ENCODE assay signal across 18 cellular contexts in the genomic region with DNA sequence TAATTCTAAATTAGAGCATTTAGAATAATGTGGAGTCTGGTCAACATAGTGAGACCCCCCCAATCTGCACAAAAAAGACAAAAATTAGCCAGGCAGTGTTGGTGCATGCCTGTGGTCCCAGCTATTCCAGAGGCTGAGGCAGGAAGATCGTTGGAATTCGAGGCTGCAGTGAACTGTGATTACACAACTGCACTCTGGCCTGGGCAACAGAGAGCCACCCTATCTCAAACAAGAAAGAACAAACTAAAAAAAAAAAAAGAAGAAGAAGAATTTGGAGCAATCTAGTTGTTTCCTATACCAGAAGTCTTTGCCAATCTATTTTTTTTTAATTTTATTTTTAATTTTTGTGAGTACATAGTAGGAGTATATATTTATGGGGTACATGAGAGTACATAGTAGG. TPM values are rescaled to one million over a fixed set of nuclear protein-coding genes. Genes with fewer than 3 reads are reported as not detected.
DNase-seq lines count a peak whose midpoint lies in the region; ATAC-seq and TF ChIP-seq lines count a peak whose summit lies in the region.
"Had no signal": no experiment of that assay in that cellular context is flagged by ENCODE, and none has a peak within 500 bp of the region (broad histone marks: within the 10 kb centered on the region; RNA-seq: fewer than 3 reads in every experiment).

No MANE protein-coding gene starts in this region.

- H3K4me1 ChIP-seq in osteoblast (ENCODE audit: insufficient read depth, low read length) (peaks cover 26% of the 10 kb centered on the region), prostate gland (replicated peaks) (no peaks in the 10 kb centered on the region), sigmoid colon (peaks cover 0 to 17% (median 12%) of the 10 kb centered on the region in 4 donors)

- H3K27ac ChIP-seq in osteoblast (ENCODE audit: low read depth, low read length), result no peak overlapping the region
- no peak overlapping the region for H3K27ac ChIP-seq in prostate gland
- no peak overlapping the region for H3K27ac ChIP-seq in substantia nigra (ENCODE audit: low read depth, low read length, poor library complexity, severe bottlenecking)
- H3K27ac ChIP-seq in sigmoid colon, result no peak overlapping the region
- H3K27ac ChIP-seq: Peyer's patch had no signal

- H4K20me1 ChIP-seq in osteoblast (ENCODE audit: insufficient read depth, low read length), result no peaks in the 10 kb centered on the region

- no peak for TF ChIP-seq EP300 in sigmoid colon (IDR thresholded peaks at IDR 0.05)

- H3K79me2 ChIP-seq in osteoblast (ENCODE audit: insufficient read depth, low read length), result no peaks in the 10 kb centered on the region

- H3K4me3 ChIP-seq in fibroblast of pulmonary artery (replicated peaks; ENCODE audit: low read depth, low read length) (no peak overlapping the region), osteoblast (ENCODE audit: insufficient read depth, low read length) (no peak overlapping the region), prostate gland (no peak overlapping the region), sigmoid colon (no peak overlapping the region)
- H3K4me3 ChIP-seq: K562, Peyer's patch had no signal

- H3K27me3 ChIP-seq in osteoblast (ENCODE audit: insufficient read depth, low read length) (peaks cover 2% of the 10 kb centered on the region), prostate gland (replicated peaks; ENCODE audit: insufficient read depth) (no peaks in the 10 kb centered on the region), sigmoid colon (peaks cover 0 to 1% (median 0%) of the 10 kb centered on the region in 3 donors)
- H3K27me3 ChIP-seq: Peyer's patch had no signal

- intact Hi-C loops in prostate gland (cut with DNase I), result no loop called here
- intact Hi-C loops in sigmoid colon (cut with DNase I), result no loop called here

- 46% methylated on average over 2 of the region's 2 CpGs for WGBS in prostate gland
- 25 to 64% methylated on average over 2 of the region's 2 CpGs for WGBS in sigmoid colon, 2 donors

- no peaks in the 10 kb centered on the region for H3K9me3 ChIP-seq in osteoblast (ENCODE audit: low read depth, low read length)
- H3K9me3 ChIP-seq in prostate gland, result no peaks in the 10 kb centered on the region
- H3K9me3 ChIP-seq in sigmoid colon, result no peaks in the 10 kb centered on the region
- H3K9me3 ChIP-seq: Peyer's patch, SK-N-SH had no signal

- peak; percentile 71 for DNase-seq in EH (ENCODE audit: low read depth)
- peak; percentile 46 for DNase-seq in MV-4-11 (lab: John Stamatoyannopoulos, UW)
- peak; percentile 50 for DNase-seq in fibroblast of pulmonary artery (ENCODE audit: low read depth)
- DNase-seq in osteoblast (ENCODE audit: insufficient read length, low spot score, missing footprints), result no peak
- no peak for DNase-seq in prostate gland (ENCODE audit: low spot score)
- no peak for DNase-seq in substantia nigra (lab: John Stamatoyannopoulos, UW)
- DNase-seq in sigmoid colon, result no peak
- DNase-seq: COR-L47, NCI-H1092 treated with DMSO at 0.1 percent for 48 hours, NCI-H2227 treated with DMSO at 0.1 percent for 48 hours, NCI-H524 treated with DMSO at 0.1 percent for 48 hours, Peyer's patch, SHP77, SK-N-SH had no signal

- no peak for ATAC-seq in GM18873 (IDR thresholded peaks at IDR 0.05; ENCODE audit: low FRiP score, unreplicated experiment)
- ATAC-seq: K562 had no signal

- TF ChIP-seq CTCF in fibroblast of pulmonary artery (IDR thresholded peaks at IDR 0.05; ENCODE audit: low read length, missing control alignments) (no peak), osteoblast (IDR thresholded peaks at IDR 0.05; ENCODE audit: extremely low read depth, low read depth, low read length) (no peak), prostate gland (IDR thresholded peaks at IDR 0.05) (no peak), sigmoid colon (IDR thresholded peaks at IDR 0.05) (no peak)

- H3K4me2 ChIP-seq in osteoblast (ENCODE audit: insufficient read depth, low read length), result peak overlapping the region; percentile 3
- H3K4me2 ChIP-seq: SK-N-SH had no signal

- H3K36me3 ChIP-seq in osteoblast (ENCODE audit: insufficient read depth, low read length) (no peaks in the 10 kb centered on the region), prostate gland (no peaks in the 10 kb centered on the region), sigmoid colon (no peaks in the 10 kb centered on the region)
- H3K36me3 ChIP-seq: Peyer's patch had no signal

- TF ChIP-seq POLR2A in prostate gland (IDR thresholded peaks at IDR 0.05) (no peak), sigmoid colon (IDR thresholded peaks at IDR 0.05) (no peak)

- H2AFZ ChIP-seq in osteoblast (ENCODE audit: low read length), result no peak overlapping the region

RNA-seq across cellular contexts. Expression of a gene that starts 6.0 kb away (rescaled TPM):
- total RNA-seq in osteoblast (not detected in 2 replicates), prostate gland (under 1 TPM in 1 of 2 donors, not detected in 1; 0.40 TPM), sigmoid colon (under 1 TPM in 2 of 4 donors, not detected in 2; 0.36 to 0.55 TPM)
- polyA plus RNA-seq in sigmoid colon, result 1 to 10 TPM in 2 of 3 donors, not detected in 1; 1.2 to 2.1 TPM
- total RNA-seq: A673, Daoy, K562 had no signal
- polyA plus RNA-seq: SK-N-SH had no signal

RNA-seq across cellular contexts. Expression of a gene that starts 21.6 kb away (rescaled TPM):
- total RNA-seq in osteoblast, result 52.1 and 57.2 TPM in 2 replicates
- total RNA-seq in prostate gland, result 10 to 100 TPM in 1 of 2 donors, 1 to 10 TPM in 1; 9.5 to 31.2 TPM
- 10 to 100 TPM in 3 of 4 donors, 1 to 10 TPM in 1; 9.5 to 37.7 (median 16.0) TPM for total RNA-seq in sigmoid colon
- 100 to 1,000 TPM in 1 of 3 donors, 10 to 100 TPM in 2; 13.8 to 119 (median 24.0) TPM for polyA plus RNA-seq in sigmoid colon
- polyA plus RNA-seq: K562 had no signal

RNA-seq across cellular contexts. Expression of a gene that starts 35.8 kb away (rescaled TPM):
- total RNA-seq in osteoblast (190 and 209 TPM in 2 replicates), prostate gland (100 to 1,000 TPM; 365 to 952 TPM), sigmoid colon (10 to 100 TPM; 63.1 to 93.1 (median 73.1) TPM)
- 100 to 1,000 TPM in 1 of 3 donors, 10 to 100 TPM in 2; 54.1 to 119 (median 59.2) TPM for polyA plus RNA-seq in sigmoid colon

Comparison
In these comparisons a context has a peak if more than half of its experiments do, and no peak if none do; other contexts are left out.
1. DNase-seq: peak in EH (single experiment), MV-4-11 (single experiment) and fibroblast of pulmonary artery (single experiment); none in osteoblast (single experiment), prostate gland (single experiment), substantia nigra (0 of 49) and sigmoid colon (single experiment).